ENCODE assay signal across 27 cellular contexts in the genomic region with DNA sequence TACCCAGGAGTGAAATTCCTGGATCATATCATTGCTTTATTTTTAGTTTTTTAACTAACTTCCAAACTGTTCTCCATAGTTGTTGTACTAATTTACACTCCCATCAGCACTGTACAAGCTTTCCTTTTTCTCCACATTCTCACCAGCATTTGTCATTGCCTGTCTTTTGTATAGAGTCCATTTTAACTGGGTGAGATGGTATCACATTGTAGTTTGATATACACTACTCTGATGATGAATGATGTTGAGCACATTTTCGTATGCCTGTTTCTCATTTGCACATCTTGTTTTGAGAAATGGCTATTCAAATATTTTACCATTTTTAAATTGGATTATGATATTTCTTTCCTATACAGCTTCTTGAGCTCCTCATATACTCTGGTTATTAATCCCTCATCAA.
"Had no signal": no experiment of that assay in that cellular context is flagged by ENCODE, and none has a peak within 500 bp of the region (broad histone marks: within the 10 kb centered on the region; RNA-seq: fewer than 3 reads in every experiment).

No MANE protein-coding gene starts in this region.

- H3K4me3 ChIP-seq: stomach, suprapubic skin, testis, thoracic aorta, thyroid gland, tibial artery, tibial nerve, transverse colon, upper lobe of left lung, upper lobe of right lung, uterus, vagina had no signal

- DNase-seq: stimulated activated CD4-positive, alpha-beta T cell treated with anti-CD3 and anti-CD28 coated beads, Interleukin-2, amount 100 ng/mL, for 48 hours; stimulated activated CD4-positive, alpha-beta T cell treated with anti-CD3 and anti-CD28 coated beads, Interleukin-4, amount 100 ng/mL, for 1 hour; stimulated activated CD4-positive, alpha-beta T cell treated with anti-CD3 and anti-CD28 coated beads, Interleukin-4, amount 100 ng/mL, for 24 hours; stimulated activated CD4-positive, alpha-beta T cell treated with anti-CD3 and anti-CD28 coated beads, Interleukin-4, amount 100 ng/mL, for 4 hours; stimulated activated CD8-positive, alpha-beta memory T cell treated with anti-CD3 and anti-CD28 coated beads, Interleukin-4, amount 100 ng/mL, for 48 hours; stimulated activated naive B cell treated with anti-CD40 and anti-IgM and Interleukin-4, amounts not matched to agents 10 μg/mL and 1 μg/mL and 100 μg/mL, for 72 hours; stimulated activated naive CD4-positive, alpha-beta T cell; stimulated activated naive CD4-positive, alpha-beta T cell treated with Interleukin-2 at 50 U/mL for 16 hours; stimulated activated naive CD8-positive, alpha-beta T cell treated with anti-CD3 and anti-CD28 coated beads, Interleukin-15, amount 100 ng/mL, for 72 hours; stimulated activated naive CD8-positive, alpha-beta T cell treated with anti-CD3 and anti-CD28 coated beads, Interleukin-15, Interleukin-2, amounts not matched to agents 100 U/mL and 50 U/mL, for 24 hours; stomach; substantia nigra; testis; thyroid gland; tibial artery; transverse colon; trophoblast cell; upper lobe of left lung; upper lobe of right lung; uterus had no signal

- FAIRE-seq: urothelium cell line had no signal

- H3K4me1 ChIP-seq: stomach, suprapubic skin, testis, thyroid gland, tibial artery, tibial nerve, transverse colon, upper lobe of left lung, upper lobe of right lung, uterus, vagina had no signal

- H3K36me3 ChIP-seq: stomach, suprapubic skin, thoracic aorta, thyroid gland, tibial artery, tibial nerve, transverse colon, upper lobe of left lung, upper lobe of right lung, uterus, vagina had no signal

- H3K27me3 ChIP-seq: stomach, suprapubic skin, testis, thyroid gland, tibial artery, tibial nerve, transverse colon, upper lobe of left lung, upper lobe of right lung, uterus, vagina had no signal

- H3K27ac ChIP-seq: stomach, suprapubic skin, testis, thoracic aorta, thyroid gland, tibial artery, tibial nerve, transverse colon, upper lobe of left lung, upper lobe of right lung, uterus, vagina had no signal

- ATAC-seq: stimulated activated effector memory CD8-positive, alpha-beta T cell treated with anti-CD3 and anti-CD28 coated beads, Interleukin-12 subunit alpha, Interleukin-12 subunit beta, amount 100 ng/mL, for 72 hours; stimulated activated memory B cell treated with anti-CD40 and anti-IgM and Interleukin-4, amounts not matched to agents 10 μg/mL and 1 μg/mL and 100 μg/mL, for 72 hours; stimulated activated naive B cell treated with anti-CD40 and anti-IgM and Interleukin-4, amounts not matched to agents 10 μg/mL and 1 μg/mL and 100 μg/mL, for 72 hours; stimulated activated naive CD8-positive, alpha-beta T cell treated with anti-CD3 and anti-CD28 coated beads, Interleukin-15, amount 100 ng/mL, for 72 hours; stimulated activated naive CD8-positive, alpha-beta T cell treated with anti-CD3 and anti-CD28 coated beads, Interleukin-15, Interleukin-2, amounts not matched to agents 100 U/mL and 50 U/mL, for 24 hours; upper lobe of right lung had no signal

- H3K9me3 ChIP-seq: stomach, testis, thoracic aorta, thyroid gland, tibial artery, tibial nerve, transverse colon, upper lobe of left lung, upper lobe of right lung, uterus, vagina had no signal
